In the genomic region with DNA sequence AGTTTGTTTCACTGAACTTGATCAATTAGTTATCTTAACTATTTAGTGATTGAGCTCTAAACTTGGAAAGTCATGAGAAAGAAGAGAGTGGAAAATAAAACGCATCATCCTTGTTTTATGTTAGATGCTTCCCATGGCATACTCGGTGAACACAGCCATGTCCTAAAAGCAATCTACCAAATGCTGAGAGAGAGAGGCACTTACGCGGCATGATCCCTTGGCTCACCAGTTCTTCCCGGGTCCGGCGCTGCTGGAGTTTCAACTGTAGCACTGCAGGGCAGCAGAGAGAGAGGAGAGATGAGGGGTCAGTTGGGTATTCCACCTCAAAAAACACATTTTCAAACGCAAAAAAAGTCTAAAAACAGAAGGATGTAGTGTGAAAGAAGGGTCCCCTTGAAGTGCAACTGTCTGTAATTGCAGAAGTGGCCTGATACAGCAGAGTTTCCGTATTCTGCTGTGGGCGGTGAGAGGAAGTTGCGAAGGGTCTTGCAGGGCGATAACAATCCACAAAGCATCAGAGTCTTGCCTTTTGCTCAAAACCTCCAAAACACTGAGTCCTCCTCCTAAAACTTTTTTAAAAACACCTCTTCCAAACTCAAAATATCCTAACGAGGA, we compare ENCODE assay signal across 8 cellular contexts.
DNase-seq lines count a peak whose midpoint lies in the region; ATAC-seq, FAIRE-seq and TF ChIP-seq lines count a peak whose summit lies in the region.

No MANE protein-coding gene starts in this region.

- H3K36me3 ChIP-seq in KOPT-K1 (ENCODE audit: insufficient read depth, low read length), result peaks cover 16% of the 10 kb centered on the region

- FAIRE-seq in GM12891 (lab: Jason Lieb, UNC), result peak; percentile 98

- H3K27ac ChIP-seq in KOPT-K1 (ENCODE audit: low read depth, low read length, poor library complexity, severe bottlenecking), result peak overlapping the region; percentile 79

- no peaks in the 10 kb centered on the region for H3K9me3 ChIP-seq in KOPT-K1 (ENCODE audit: insufficient read depth, low read length, poor library complexity, severe bottlenecking)
- no peaks in the 10 kb centered on the region for H3K9me3 ChIP-seq in mononuclear cell (ENCODE audit: low read depth, low read length)

- H3K4me1 ChIP-seq in mononuclear cell (ENCODE audit: insufficient read depth, low read length), result peaks cover 59% of the 10 kb centered on the region

- peak overlapping the region; percentile 85 for H3K4me3 ChIP-seq in mononuclear cell (ENCODE audit: low read length)

- H3K27me3 ChIP-seq in mononuclear cell (ENCODE audit: insufficient read depth, low read length), result no peaks in the 10 kb centered on the region

- peak; percentile 56; the same call in 1 of the 2 replicates for TF ChIP-seq POLR2A in GM12891 (IDR thresholded peaks at IDR 0.05; ENCODE audit: low read depth, low read length)

- DNase-seq in GM12891 (ENCODE audit: insufficient read length, low spot score) (no peak), activated T-cell treated with anti-CD3 and anti-CD28 coated beads for 24 hours (ENCODE audit: low read depth) (peak; percentile 33), H4 (ENCODE audit: low spot score) (no peak)

- ATAC-seq in GM18520 (IDR thresholded peaks at IDR 0.05; ENCODE audit: unreplicated experiment) (no peak), HG02571 (IDR thresholded peaks at IDR 0.05; ENCODE audit: unreplicated experiment) (no peak), HG02588 (IDR thresholded peaks at IDR 0.05; ENCODE audit: unreplicated experiment) (no peak)

TF ChIP-seq in GM12891, 5 proteins besides CTCF, POLR2A, EP300 and RAD21:
- TF ChIP-seq POU2F2 (IDR thresholded peaks at IDR 0.05; ENCODE audit: low read depth, low read length) (no peak), SPI1 (IDR thresholded peaks at IDR 0.05; ENCODE audit: low read depth, low read length) (peak; percentile 95), POLR2AphosphoS5 (IDR thresholded peaks at IDR 0.05; ENCODE audit: low read depth, low read length) (peak; percentile 55; the same call in 1 of the 2 replicates), TAF1 (IDR thresholded peaks at IDR 0.05; ENCODE audit: low read depth, low read length) (no peak), PAX5 (IDR thresholded peaks at IDR 0.05; ENCODE audit: insufficient read depth, low read length, severe bottlenecking) (no peak)
